ENCODE assay signal across 19 cellular contexts in the genomic region with DNA sequence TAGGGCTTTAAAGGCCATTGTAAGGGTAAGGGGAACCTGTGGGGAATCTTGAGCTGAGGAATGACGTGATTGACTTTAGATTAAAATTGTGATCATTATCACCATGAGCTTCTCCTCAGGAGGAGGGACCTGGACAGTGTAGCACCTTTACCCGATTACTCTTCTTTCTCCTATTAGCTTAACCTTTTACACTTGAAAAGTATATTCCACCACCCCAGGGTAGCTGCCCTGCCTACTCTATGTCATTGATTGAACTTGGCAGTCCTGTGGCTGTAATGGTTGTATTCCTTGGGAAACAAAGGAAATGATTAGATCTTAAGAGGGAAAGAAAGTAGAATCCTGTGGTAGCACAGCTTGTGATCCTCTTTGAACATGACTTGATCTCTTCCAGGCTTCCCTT. TPM values are rescaled to one million over a fixed set of nuclear protein-coding genes. Genes with fewer than 3 reads are reported as not detected.
A peak's percentile ranks its signal among the peaks of the same experiment; 100 is the strongest.
DNase-seq lines count a peak whose midpoint lies in the region; ATAC-seq, FAIRE-seq and TF ChIP-seq lines count a peak whose summit lies in the region.
"Had no signal": no experiment of that assay in that cellular context is flagged by ENCODE, and none has a peak within 500 bp of the region (broad histone marks: within the 10 kb centered on the region; RNA-seq: fewer than 3 reads in every experiment).

No MANE protein-coding gene starts in this region.

- TF ChIP-seq EP300 in SK-N-SH (IDR thresholded peaks at IDR 0.05; ENCODE audit: borderline replicate concordance in 1 of 2, low read depth in 1 of 2, low read length in 1 of 2): no peak
- no peak for TF ChIP-seq EP300 in stomach (IDR thresholded peaks at IDR 0.05)

- no peaks in the 10 kb centered on the region for H3K36me3 Mint-ChIP-seq in astrocyte (ENCODE audit: low read depth, unreplicated experiment)

- no peak overlapping the region for H3K4me3 Mint-ChIP-seq in astrocyte (ENCODE audit: unreplicated experiment)

- H2AFZ ChIP-seq in SK-N-SH (ENCODE audit: low read depth) (no peak overlapping the region), astrocyte (ENCODE audit: low read depth, low read length) (no peak overlapping the region), fibroblast of lung (ENCODE audit: low read length) (no peak overlapping the region)

- no peak for TF ChIP-seq POLR2A in stomach (IDR thresholded peaks at IDR 0.05)

- H3F3A ChIP-seq in SK-N-SH (replicated peaks; ENCODE audit: insufficient read depth): peaks cover 26% of the 10 kb centered on the region

- H3K27ac ChIP-seq in SK-N-SH (ENCODE audit: low read depth in 2 of 2, low read length in 1 of 2): peak overlapping the region; percentile 3 to 52; a peak in 2 of 4 replicates
- peak overlapping the region; percentile 70 for H3K27ac ChIP-seq in astrocyte (ENCODE audit: low read depth, low read length)
- H3K27ac ChIP-seq in fibroblast of lung (ENCODE audit: insufficient read depth, low read length): peak overlapping the region; percentile 24
- H3K27ac ChIP-seq in stomach: peak overlapping the region in 1 of 5 donors; percentile 23
- H3K27ac ChIP-seq: 22Rv1; BLaER1 treated with 17β-estradiol and CSF1 and Interleukin-3, amounts not matched to agents 10 nM and 100 nM; RWPE1 had no signal

- POLR2A ChIA-PET in SK-N-SH (lab: Yijun Ruan, JAX): no interaction called here

- H3K4me3 ChIP-seq in SK-N-SH (ENCODE audit: low read depth in 2 of 2, low read length in 1 of 2) (no peak overlapping the region), astrocyte (ENCODE audit: insufficient read depth, low read depth, low read length) (no peak overlapping the region), fibroblast of lung (replicated peaks in 1 of 4; ENCODE audit: control extremely low read depth in 1 of 4, insufficient read depth in 1 of 4, low read depth in 3 of 4, low read length in 4 of 4) (no peak overlapping the region), skeletal muscle satellite cell (ENCODE audit: low read length) (no peak overlapping the region), stomach (no peak overlapping the region)
- H3K4me3 ChIP-seq: BLaER1 treated with 17β-estradiol and CSF1 and Interleukin-3, amounts not matched to agents 10 nM and 100 nM; HAP-1 had no signal

- H4K20me1 ChIP-seq in SK-N-SH (ENCODE audit: insufficient read depth): no peaks in the 10 kb centered on the region
- no peaks in the 10 kb centered on the region for H4K20me1 ChIP-seq in astrocyte (ENCODE audit: insufficient read depth, low read length)
- no peaks in the 10 kb centered on the region for H4K20me1 ChIP-seq in fibroblast of lung (ENCODE audit: control insufficient read depth, extremely low read depth, insufficient read depth, low read length)

- no peaks in the 10 kb centered on the region for H3K9me2 ChIP-seq in SK-N-SH

- no peaks in the 10 kb centered on the region for H3K9me3 Mint-ChIP-seq in astrocyte (ENCODE audit: unreplicated experiment)

- no peak overlapping the region for H3K9ac ChIP-seq in SK-N-SH
- H3K9ac ChIP-seq in astrocyte (ENCODE audit: low read length): peak overlapping the region; percentile 15
- no peak overlapping the region for H3K9ac ChIP-seq in fibroblast of lung (ENCODE audit: insufficient read depth, low read length)
- no peak overlapping the region for H3K9ac ChIP-seq in skeletal muscle satellite cell (ENCODE audit: low read depth, low read length)
- H3K9ac ChIP-seq: BLaER1 treated with 17β-estradiol and CSF1 and Interleukin-3, amounts not matched to agents 10 nM and 100 nM had no signal

- CTCF ChIA-PET in SK-N-SH (lab: Yijun Ruan, JAX): interaction anchor here (0.7 to 1.2 kb wide), 2 partner anchors 24 to 159 kb away, joined by 3 to 4 read pairs; no protein-coding TSS in a partner anchor

- H3K4me1 ChIP-seq in SK-N-SH (ENCODE audit: control insufficient read depth in 1 of 2, insufficient read depth in 2 of 2, low read depth in 1 of 2, low read length in 1 of 2): peaks cover 48 to 57% of the 10 kb centered on the region in 2 experiments; a peak in 3 of 4 replicates
- H3K4me1 ChIP-seq in astrocyte (ENCODE audit: insufficient read depth, low read length): peaks cover 50% of the 10 kb centered on the region
- peaks cover 27% of the 10 kb centered on the region for H3K4me1 ChIP-seq in fibroblast of lung (ENCODE audit: control insufficient read depth, extremely low read depth, insufficient read depth, low read length)
- peaks cover 62% of the 10 kb centered on the region for H3K4me1 ChIP-seq in skeletal muscle satellite cell (ENCODE audit: control insufficient read depth, insufficient read depth, low read length)
- peaks cover 32 to 67% (median 50%) of the 10 kb centered on the region in 4 donors for H3K4me1 ChIP-seq in stomach

- H3K4me2 ChIP-seq in SK-N-SH: no peak overlapping the region
- H3K4me2 ChIP-seq in astrocyte (ENCODE audit: low read length): peak overlapping the region; percentile 50
- no peak overlapping the region for H3K4me2 ChIP-seq in fibroblast of lung (ENCODE audit: extremely low read depth, insufficient read depth, low read length)
- H3K4me2 ChIP-seq in skeletal muscle satellite cell (ENCODE audit: low read length): peak overlapping the region; percentile 19
- H3K4me2 ChIP-seq: BLaER1 treated with 17β-estradiol and CSF1 and Interleukin-3, amounts not matched to agents 10 nM and 100 nM had no signal

- H3K79me2 ChIP-seq in SK-N-SH (ENCODE audit: insufficient read depth) (peaks cover 13% of the 10 kb centered on the region), astrocyte (ENCODE audit: insufficient read depth, low read length) (peaks cover 6% of the 10 kb centered on the region), fibroblast of lung (ENCODE audit: control insufficient read depth, insufficient read depth, low read length) (no peaks in the 10 kb centered on the region)

- TF ChIP-seq CTCF in SK-N-SH (IDR thresholded peaks at IDR 0.05) (no peak), astrocyte (IDR thresholded peaks at IDR 0.05; ENCODE audit: insufficient read depth, low read depth, low read length) (no peak), fibroblast of lung (conservative IDR thresholded peaks at IDR 0.05 in 1 of 2, IDR thresholded peaks at IDR 0.05 in 1 of 2; ENCODE audit: low read depth in 1 of 2, low read length in 2 of 2) (no peak), stomach (IDR thresholded peaks at IDR 0.05) (no peak)

- H3K27me3 Mint-ChIP-seq in astrocyte (ENCODE audit: low read depth, unreplicated experiment): no peaks in the 10 kb centered on the region

- H3K27ac Mint-ChIP-seq in astrocyte (ENCODE audit: unreplicated experiment): peak overlapping the region; percentile 99

- H3K9me3 ChIP-seq in SK-N-SH (no peaks in the 10 kb centered on the region), astrocyte (ENCODE audit: insufficient read depth, low read depth, low read length) (no peaks in the 10 kb centered on the region), fibroblast of lung (ENCODE audit: control insufficient read depth, insufficient read depth, low read depth, low read length) (no peaks in the 10 kb centered on the region), skeletal muscle satellite cell (replicated peaks; ENCODE audit: low read length) (no peaks in the 10 kb centered on the region), stomach (no peaks in the 10 kb centered on the region)
- H3K9me3 ChIP-seq: HAP-1 had no signal

- FAIRE-seq in astrocyte (lab: Jason Lieb, UNC): peak; percentile 64

- intact Hi-C loops in stomach (cut with DNase I; ENCODE audit: low total_unique reads): no loop called here

- no peak for TF ChIP-seq RAD21 in SK-N-SH (IDR thresholded peaks at IDR 0.05; ENCODE audit: low read length)

- no peak for DNase-seq in SK-N-SH
- no peak for DNase-seq in astrocyte (ENCODE audit: low read depth)
- no peak for DNase-seq in fibroblast of lung (ENCODE audit: low read depth in 2 of 2)
- DNase-seq in stomach: no peak
- DNase-seq: DMS 273 treated with DMSO at 0.1 percent for 48 hours; KBM-7; NCI-H1048; NCI-H345; NCI-H526 treated with DMSO at 0.1 percent for 48 hours; NK-92 treated with Interleukin-12 subunit alpha and Interleukin-12 subunit beta, amount 100 ng/mL, for 24 hours; OCI-M1 had no signal

- H3K27me3 ChIP-seq in SK-N-SH (ENCODE audit: insufficient read depth): no peaks in the 10 kb centered on the region
- H3K27me3 ChIP-seq in astrocyte (ENCODE audit: insufficient read depth, low read length): no peaks in the 10 kb centered on the region
- H3K27me3 ChIP-seq in fibroblast of lung (ENCODE audit: control insufficient read depth, insufficient read depth, low read length): no peaks in the 10 kb centered on the region
- no peaks in the 10 kb centered on the region for H3K27me3 ChIP-seq in skeletal muscle satellite cell (ENCODE audit: control insufficient read depth, insufficient read depth, low read length)
- H3K27me3 ChIP-seq in stomach: no peaks in the 10 kb centered on the region
- H3K27me3 ChIP-seq: BLaER1 treated with 17β-estradiol and CSF1 and Interleukin-3, amounts not matched to agents 10 nM and 100 nM had no signal

- 92% methylated on average over 2 of the region's 2 CpGs for WGBS in SK-N-SH (ENCODE audit: low lambda C conversion rate)
- WGBS in stomach, 5 donors: 82 to 96% (median 83%) methylated on average over 2 of the region's 2 CpGs

- H3K36me3 ChIP-seq in SK-N-SH (replicated peaks in 1 of 2; ENCODE audit: control insufficient read depth in 1 of 2, insufficient read depth in 2 of 2, low read length in 1 of 2) (no peaks in the 10 kb centered on the region), astrocyte (ENCODE audit: insufficient read depth, low read length) (no peaks in the 10 kb centered on the region), fibroblast of lung (ENCODE audit: control insufficient read depth, insufficient read depth, low read length) (no peaks in the 10 kb centered on the region), skeletal muscle satellite cell (ENCODE audit: insufficient read depth, low read length) (no peaks in the 10 kb centered on the region), stomach (no peaks in the 10 kb centered on the region)
- H3K36me3 ChIP-seq: HAP-1 had no signal

- peaks cover 61% of the 10 kb centered on the region for H3K4me1 Mint-ChIP-seq in astrocyte (ENCODE audit: low read depth, unreplicated experiment)

- ATAC-seq in SK-N-SH treated with all-trans-retinoic acid at 6 μM for 48 hours (no peak), HG03280 (IDR thresholded peaks at IDR 0.05; ENCODE audit: unreplicated experiment) (no peak), HG02763 (IDR thresholded peaks at IDR 0.05; ENCODE audit: unreplicated experiment) (no peak)

TF ChIP-seq in SK-N-SH, 30 proteins besides CTCF, POLR2A, EP300 and RAD21 (continues in another document):
- TF ChIP-seq JUND (IDR thresholded peaks at IDR 0.05) (no peak), FOXM1 (IDR thresholded peaks at IDR 0.05; ENCODE audit: low read depth) (no peak)

RNA-seq across cellular contexts. Expression of a gene that starts 47.7 kb away (rescaled TPM):
- 2.2 and 2.4 TPM in 2 replicates for polyA plus RNA-seq in SK-N-SH (2012; rRNA removed)
- polyA plus RNA-seq in SK-N-SH (2012; cell fraction: cytosol; rRNA removed): 3.2 TPM in 2 replicates
- polyA plus RNA-seq in SK-N-SH (2012; cell fraction: nucleus; rRNA removed): 3.7 and 4.7 TPM in 2 replicates
- 21.2 and 28.3 TPM in 2 replicates for total RNA-seq in astrocyte
- 4.6 and 5.4 TPM in 2 replicates for total RNA-seq in fibroblast of lung
- 2.9 TPM in 2 replicates for polyA plus RNA-seq in fibroblast of lung
- polyA plus RNA-seq in fibroblast of lung (2012): 3.1 and 4.0 TPM in 2 replicates
- polyA minus RNA-seq in fibroblast of lung (ENCODE audit: low replicate concordance): 4.6 and 6.6 TPM in 2 replicates
- 5.2 and 5.3 TPM in 2 replicates for total RNA-seq in skeletal muscle satellite cell (2012; rRNA removed)
- 10 to 100 TPM in 2 of 5 donors, 1 to 10 TPM in 3; 1.4 to 22.8 (median 6.7) TPM for total RNA-seq in stomach
- polyA plus RNA-seq in stomach: 1 to 10 TPM; 2.8 to 4.4 (median 3.7) TPM

Comparison
In these comparisons a context has a peak if more than half of its experiments do, and no peak if none do; other contexts are left out.
1. H3K4me2 ChIP-seq: peak in astrocyte (single experiment) and skeletal muscle satellite cell (single experiment); none in SK-N-SH (single experiment) and fibroblast of lung (single experiment).